In the genomic region with DNA sequence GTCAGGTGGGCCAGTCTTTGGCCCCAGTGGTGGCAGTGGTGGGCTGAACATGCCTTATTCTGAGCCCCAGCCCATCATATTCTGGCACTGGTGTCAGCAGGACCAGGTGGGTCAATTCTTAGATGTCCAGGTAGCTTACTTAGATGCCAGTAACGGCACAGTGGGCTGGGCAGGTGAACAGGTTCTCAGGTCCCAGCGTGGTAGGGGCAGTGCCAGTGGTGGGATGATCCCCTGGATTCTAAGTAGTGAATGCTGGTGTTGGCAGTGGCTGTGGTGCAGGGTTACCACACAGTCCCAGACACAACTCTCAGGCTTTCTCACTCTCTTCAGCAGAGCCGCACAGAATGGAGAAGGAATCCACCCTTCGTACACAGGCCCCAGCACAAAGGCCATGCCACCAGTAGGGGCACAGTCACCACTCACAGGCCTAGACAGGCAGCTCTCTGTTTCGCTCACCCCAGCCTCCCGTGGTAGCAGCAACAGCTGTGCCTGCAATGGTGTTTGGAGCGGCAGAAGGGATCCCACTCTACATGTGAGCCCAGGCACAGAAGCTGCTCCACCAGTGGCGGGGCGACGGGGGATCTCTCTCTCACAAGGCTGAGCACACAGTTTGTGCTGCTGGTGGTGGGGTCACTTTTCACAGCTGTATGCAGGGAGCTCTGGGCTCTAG, we compare ENCODE assay signal across 1 cellular context.
TF ChIP-seq lines count a peak whose summit lies in the region.

No MANE protein-coding gene starts in this region.

TF ChIP-seq in IMR-90, 13 proteins besides CTCF, POLR2A, EP300 and RAD21:
- TF ChIP-seq RFX5 (IDR thresholded peaks at IDR 0.05; ENCODE audit: low read depth, low read length) (no peak), MAFK (IDR thresholded peaks at IDR 0.05; ENCODE audit: low read depth, low read length) (no peak), SMC3 (IDR thresholded peaks at IDR 0.05; ENCODE audit: low read depth, low read length) (no peak), NFE2L2 (IDR thresholded peaks at IDR 0.05; ENCODE audit: low read depth, low read length) (no peak), FOS (IDR thresholded peaks at IDR 0.05; ENCODE audit: low read depth, low read length) (no peak), RCOR1 (IDR thresholded peaks at IDR 0.05; ENCODE audit: insufficient replicate concordance, low read length) (no peak), BHLHE40 (IDR thresholded peaks at IDR 0.05; ENCODE audit: low read depth, low read length) (no peak), CHD1 (IDR thresholded peaks at IDR 0.05; ENCODE audit: low read depth, low read length) (no peak), MAZ (IDR thresholded peaks at IDR 0.05; ENCODE audit: borderline replicate concordance, low read depth, low read length) (no peak), CEBPB (IDR thresholded peaks at IDR 0.05; ENCODE audit: low read depth, low read length) (no peak), ELK1 (IDR thresholded peaks at IDR 0.05; ENCODE audit: borderline replicate concordance, low read depth, low read length) (no peak), MXI1 (IDR thresholded peaks at IDR 0.05; ENCODE audit: borderline replicate concordance, low read depth, low read length) (no peak)
- TF ChIP-seq, protein P1, sequence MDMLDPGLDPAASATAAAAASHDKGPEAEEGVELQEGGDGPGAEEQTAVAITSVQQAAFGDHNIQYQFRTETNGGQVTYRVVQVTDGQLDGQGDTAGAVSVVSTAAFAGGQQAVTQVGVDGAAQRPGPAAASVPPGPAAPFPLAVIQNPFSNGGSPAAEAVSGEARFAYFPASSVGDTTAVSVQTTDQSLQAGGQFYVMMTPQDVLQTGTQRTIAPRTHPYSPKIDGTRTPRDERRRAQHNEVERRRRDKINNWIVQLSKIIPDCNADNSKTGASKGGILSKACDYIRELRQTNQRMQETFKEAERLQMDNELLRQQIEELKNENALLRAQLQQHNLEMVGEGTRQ (IDR thresholded peaks at IDR 0.05; ENCODE audit: low read depth, low read length): no peak
